23 cellular contexts compared by ENCODE assay signal in the genomic region with DNA sequence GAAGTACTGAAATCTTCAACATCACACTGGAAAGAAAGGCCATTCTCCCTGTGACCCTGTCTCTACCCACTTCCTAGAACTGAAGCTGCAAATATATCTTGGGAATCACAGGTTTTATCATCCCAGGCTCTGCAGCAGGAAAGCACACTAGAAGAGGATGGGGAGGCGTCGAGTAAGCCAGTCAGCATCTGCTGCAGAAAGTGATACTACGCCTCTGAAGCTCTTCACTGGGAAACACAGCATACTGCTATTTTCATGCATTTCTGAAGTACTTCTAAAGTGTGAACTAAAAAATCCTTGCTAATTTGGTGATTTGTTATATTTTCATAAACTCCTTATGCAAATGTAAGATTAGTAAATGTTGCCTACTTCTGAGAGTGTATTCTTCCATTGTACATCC.
"Had no signal": no experiment of that assay in that cellular context is flagged by ENCODE, and none has a peak within 500 bp of the region (broad histone marks: within the 10 kb centered on the region; RNA-seq: fewer than 3 reads in every experiment).

No MANE protein-coding gene starts in this region.

- H3K4me1 ChIP-seq: colonic mucosa, esophagus squamous epithelium, lower lobe of right lung had no signal

- ATAC-seq: effector memory CD8-positive, alpha-beta T cell; esophagus mucosa; gastrocnemius medialis; heart right ventricle; left lung; left ventricle myocardium superior; lower lobe of right lung had no signal

- H3K9me3 ChIP-seq: colonic mucosa, esophagus squamous epithelium, gastrocnemius medialis, heart right ventricle, left lung, lower lobe of right lung had no signal

- H3K27ac Mint-ChIP-seq: dendritic cell treated with granulocyte-macrophage colony-stimulating factor and Interleukin-4, amounts not matched to agents 40 ng/mL and 50 ng/mL, for 4 days; effector memory CD8-positive, alpha-beta T cell; endodermal cell; mesothelial cell of epicardium had no signal

- H3K4me1 Mint-ChIP-seq: endodermal cell, mesothelial cell of epicardium had no signal

- H3K4me3 ChIP-seq: colonic mucosa, esophagus squamous epithelium, gastrocnemius medialis, heart right ventricle, left lung, lower lobe of right lung had no signal

- DNase-seq: colonic mucosa; cortex of kidney; effector CD8-positive, alpha-beta T cell; effector memory CD8-positive, alpha-beta T cell; endodermal cell; erythroblast; esophagus squamous epithelium; foreskin fibroblast; foreskin melanocyte; gastrocnemius medialis; glutamatergic neuron; heart right ventricle; islet precursor cell; kidney; kidney glomerular epithelial cell; left lung; left ventricle myocardium superior; lower lobe of right lung; mesenchymal stem cell had no signal

- H3K9me3 Mint-ChIP-seq: dendritic cell treated with granulocyte-macrophage colony-stimulating factor and Interleukin-4, amounts not matched to agents 40 ng/mL and 50 ng/mL, for 4 days; effector memory CD8-positive, alpha-beta T cell; endodermal cell; mesothelial cell of epicardium had no signal

- H3K36me3 Mint-ChIP-seq: mesothelial cell of epicardium had no signal

- H3K27ac ChIP-seq: colonic mucosa, epithelial cell of prostate, esophagus squamous epithelium, gastrocnemius medialis, heart right ventricle, left lung, lower lobe of right lung had no signal

- H3K4me3 Mint-ChIP-seq: dendritic cell treated with granulocyte-macrophage colony-stimulating factor and Interleukin-4, amounts not matched to agents 40 ng/mL and 50 ng/mL, for 4 days; effector memory CD8-positive, alpha-beta T cell; endodermal cell; mesothelial cell of epicardium had no signal

- H3K36me3 ChIP-seq: colonic mucosa, esophagus squamous epithelium, gastrocnemius medialis, heart right ventricle, left lung, lower lobe of right lung had no signal

- H3K27me3 ChIP-seq: colonic mucosa, esophagus squamous epithelium, gastrocnemius medialis, heart right ventricle, left lung had no signal

- H3K27me3 Mint-ChIP-seq: dendritic cell treated with granulocyte-macrophage colony-stimulating factor and Interleukin-4, amounts not matched to agents 40 ng/mL and 50 ng/mL, for 4 days; effector memory CD8-positive, alpha-beta T cell had no signal
